In the genomic region with DNA sequence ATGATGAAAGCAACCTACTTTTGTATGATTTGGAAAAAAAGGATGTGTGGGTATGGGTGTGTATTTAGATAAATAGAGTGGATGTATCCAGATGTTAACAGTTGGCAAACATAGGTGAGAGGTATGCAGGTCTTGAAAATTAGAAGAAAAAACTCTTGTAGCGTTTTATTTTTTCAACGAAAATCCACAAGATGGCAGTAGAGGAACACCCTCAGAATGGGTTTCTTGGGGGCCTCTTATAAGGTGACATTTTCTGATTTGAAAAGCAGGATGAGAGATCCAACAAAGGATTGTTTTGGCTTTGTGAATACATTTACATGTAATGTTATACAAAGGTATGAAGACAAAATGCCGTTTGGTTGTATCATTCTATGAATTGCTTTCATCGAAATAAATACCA, we compare ENCODE assay signal across 8 cellular contexts.
DNase-seq lines count a peak whose midpoint lies in the region; ATAC-seq and TF ChIP-seq lines count a peak whose summit lies in the region.

No MANE protein-coding gene starts in this region.

- POLR2A ChIA-PET in activated CD4-positive, alpha-beta T cell treated with anti-CD3 and anti-CD28 coated beads, Interleukin-2, amount 10 ng/mL, durations not matched to agents 7 days and 5 days (lab: Charles Lee), result no interaction called here

- H3K4me1 ChIP-seq in upper lobe of right lung, result no peaks in the 10 kb centered on the region

- intact Hi-C loops in upper lobe of right lung (cut with DNase I), result no loop called here

- H3K9me3 Mint-ChIP-seq in activated CD4-positive, alpha-beta T cell treated with anti-CD3 and anti-CD28 coated beads, Interleukin-2, amount 10 ng/mL, durations not matched to agents 7 days and 5 days, result no peaks in the 10 kb centered on the region

- peaks cover under 1% of the 10 kb centered on the region for H3K27me3 Mint-ChIP-seq in activated CD4-positive, alpha-beta T cell treated with anti-CD3 and anti-CD28 coated beads, Interleukin-2, amount 10 ng/mL, durations not matched to agents 7 days and 5 days

- no peak overlapping the region for H3K4me3 Mint-ChIP-seq in activated CD4-positive, alpha-beta T cell treated with anti-CD3 and anti-CD28 coated beads, Interleukin-2, amount 10 ng/mL, durations not matched to agents 7 days and 5 days

- no peaks in the 10 kb centered on the region for H3K36me3 ChIP-seq in upper lobe of right lung

- H3K36me3 Mint-ChIP-seq in activated CD4-positive, alpha-beta T cell treated with anti-CD3 and anti-CD28 coated beads, Interleukin-2, amount 10 ng/mL, durations not matched to agents 7 days and 5 days (ENCODE audit: low read depth), result no peaks in the 10 kb centered on the region

- TF ChIP-seq CTCF in upper lobe of right lung (IDR thresholded peaks at IDR 0.05), result peak; percentile 44

- CTCF ChIA-PET in activated CD4-positive, alpha-beta T cell treated with anti-CD3 and anti-CD28 coated beads, Interleukin-2, amount 10 ng/mL, durations not matched to agents 7 days and 5 days (lab: Charles Lee), result no interaction called here

- no peaks in the 10 kb centered on the region for H3K27me3 ChIP-seq in upper lobe of right lung

- peak overlapping the region; percentile 19 for H3K27ac Mint-ChIP-seq in activated CD4-positive, alpha-beta T cell treated with anti-CD3 and anti-CD28 coated beads, Interleukin-2, amount 10 ng/mL, durations not matched to agents 7 days and 5 days

- no peak overlapping the region for H3K4me3 ChIP-seq in Jurkat, Clone E6-1 (ENCODE audit: low read length)
- H3K4me3 ChIP-seq in upper lobe of right lung, result no peak overlapping the region

- H3K4me1 Mint-ChIP-seq in activated CD4-positive, alpha-beta T cell treated with anti-CD3 and anti-CD28 coated beads, Interleukin-2, amount 10 ng/mL, durations not matched to agents 7 days and 5 days, result no peaks in the 10 kb centered on the region

- peak; percentile 6 for DNase-seq in activated CD4-positive, alpha-beta T cell treated with anti-CD3 and anti-CD28 coated beads, Interleukin-2, amount 10 ng/mL, durations not matched to agents 7 days and 5 days
- DNase-seq in activated CD4-positive, alpha-beta T cell treated with anti-CD3 and anti-CD28 coated beads for 48 hours, result no peak
- DNase-seq in Jurkat, Clone E6-1 (ENCODE audit: low read depth, low spot score), result peak; percentile 56
- peak; percentile 8 for DNase-seq in SHP77 treated with DMSO at 0.1 percent for 48 hours (lab: John Stamatoyannopoulos, UW)
- DNase-seq in glomerular endothelial cell (ENCODE audit: extremely low read depth, low read depth, low spot score), result peak; percentile 7
- no peak for DNase-seq in upper lobe of right lung

- ATAC-seq in upper lobe of right lung, result no peak
- no peak for ATAC-seq in GM19452 (IDR thresholded peaks at IDR 0.05; ENCODE audit: unreplicated experiment)
- ATAC-seq in HG03439 (IDR thresholded peaks at IDR 0.05; ENCODE audit: unreplicated experiment), result no peak

- H3K9me3 ChIP-seq in upper lobe of right lung, result no peaks in the 10 kb centered on the region

- no peak overlapping the region for H3K27ac ChIP-seq in upper lobe of right lung

Comparison
In these comparisons a context has a peak if more than half of its experiments do, and no peak if none do; other contexts are left out.
1. DNase-seq: peak in activated CD4-positive, alpha-beta T cell treated with anti-CD3 and anti-CD28 coated beads, Interleukin-2, amount 10 ng/mL, durations not matched to agents 7 days and 5 days (single experiment), Jurkat, Clone E6-1 (single experiment), SHP77 treated with DMSO at 0.1 percent for 48 hours (single experiment) and glomerular endothelial cell (single experiment); none in activated CD4-positive, alpha-beta T cell treated with anti-CD3 and anti-CD28 coated beads for 48 hours (single experiment) and upper lobe of right lung (single experiment).